Comparison of ENCODE assay signal across 11 cellular contexts in genomic region chr16:593406-593805, GRCh38. TPM values are rescaled to one million over a fixed set of nuclear protein-coding genes. Genes with fewer than 3 reads are reported as not detected.
DNase-seq lines count a peak whose midpoint lies in the region; ATAC-seq and TF ChIP-seq lines count a peak whose summit lies in the region.
"Had no signal": no experiment of that assay in that cellular context is flagged by ENCODE, and none has a peak within 500 bp of the region (broad histone marks: within the 10 kb centered on the region; RNA-seq: fewer than 3 reads in every experiment).

No MANE protein-coding gene starts in this region.

- peak overlapping the region; percentile 89 for H3K27ac Mint-ChIP-seq in progenitor cell of endocrine pancreas

- H3K9me3 Mint-ChIP-seq in progenitor cell of endocrine pancreas (ENCODE audit: low read depth): no peaks in the 10 kb centered on the region

- H3K36me3 Mint-ChIP-seq in progenitor cell of endocrine pancreas (ENCODE audit: insufficient read depth): peaks cover 7% of the 10 kb centered on the region

- no peaks in the 10 kb centered on the region for H3K27me3 Mint-ChIP-seq in progenitor cell of endocrine pancreas

- ATAC-seq in GM18861 (IDR thresholded peaks at IDR 0.05; ENCODE audit: unreplicated experiment): no peak

- H3K4me1 Mint-ChIP-seq in progenitor cell of endocrine pancreas (ENCODE audit: low read depth): peaks cover 19% of the 10 kb centered on the region

- DNase-seq in DMS153 treated with DMSO at 0.1 percent for 48 hours (lab: John Stamatoyannopoulos, UW; ENCODE audit: unreplicated experiment): peak; percentile 55
- peak; percentile 27 for DNase-seq in NCI-H345 treated with DMSO at 0.1 percent for 48 hours (lab: John Stamatoyannopoulos, UW; ENCODE audit: unreplicated experiment)
- DNase-seq in epithelial cell of esophagus (ENCODE audit: low read depth): peak; percentile 94
- no peak for DNase-seq in progenitor cell of endocrine pancreas (ENCODE audit: low spot score, unreplicated experiment)
- DNase-seq in ecto neural progenitor cell (ENCODE audit: low spot score): no peak
- DNase-seq in SKM-1 treated with dmso at 0.1 percent for 144 hours (lab: John Stamatoyannopoulos, UW; ENCODE audit: unreplicated experiment): no peak
- DNase-seq in midbrain (lab: John Stamatoyannopoulos, UW): no peak
- DNase-seq: RPMI8226; stimulated activated CD4-positive, alpha-beta T cell treated with anti-CD3 and anti-CD28 coated beads, Interleukin-15, amount 100 ng/mL, for 24 hours had no signal

- peak overlapping the region; percentile 50 for H3K4me3 ChIP-seq in epithelial cell of esophagus (ENCODE audit: low read length)
- H3K4me3 ChIP-seq: thoracic aorta had no signal

- TF ChIP-seq CTCF in epithelial cell of esophagus (IDR thresholded peaks at IDR 0.05; ENCODE audit: insufficient read depth, low read depth, low read length, missing control alignments): no peak
- TF ChIP-seq CTCF in progenitor cell of endocrine pancreas (IDR thresholded peaks at IDR 0.05; ENCODE audit: unreplicated experiment): no peak

- H3K4me3 Mint-ChIP-seq in progenitor cell of endocrine pancreas (ENCODE audit: low read depth): peak overlapping the region; percentile 40

RNA-seq across cellular contexts. Expression of gene RAB40C, which starts 3.5 kb away (rescaled TPM):
- 29.0 and 30.6 TPM in 2 replicates for total RNA-seq in progenitor cell of endocrine pancreas

RNA-seq across cellular contexts. Expression of gene PIGQ, which starts 23.6 kb away (rescaled TPM):
- 109 TPM in 2 replicates for total RNA-seq in progenitor cell of endocrine pancreas

RNA-seq across cellular contexts. Expression of gene NHLRC4, which starts 26.6 kb away (rescaled TPM):
- 0.51 and 1.4 TPM in 2 replicates for total RNA-seq in progenitor cell of endocrine pancreas

RNA-seq across cellular contexts. Expression of gene PRR35, which starts 33.2 kb away (rescaled TPM):
- not detected in 2 replicates for total RNA-seq in progenitor cell of endocrine pancreas

RNA-seq across cellular contexts. Expression of gene WFIKKN1, which starts 37.4 kb away (rescaled TPM):
- total RNA-seq in progenitor cell of endocrine pancreas: 37.2 and 42.8 TPM in 2 replicates

Comparison
In these comparisons a context has a peak if more than half of its experiments do, and no peak if none do; other contexts are left out.
1. DNase-seq: peak in DMS153 treated with DMSO at 0.1 percent for 48 hours (single experiment), NCI-H345 treated with DMSO at 0.1 percent for 48 hours (single experiment) and epithelial cell of esophagus (single experiment); none in progenitor cell of endocrine pancreas (single experiment), ecto neural progenitor cell (single experiment), SKM-1 treated with dmso at 0.1 percent for 144 hours (single experiment) and midbrain (single experiment).